In the genomic region with DNA sequence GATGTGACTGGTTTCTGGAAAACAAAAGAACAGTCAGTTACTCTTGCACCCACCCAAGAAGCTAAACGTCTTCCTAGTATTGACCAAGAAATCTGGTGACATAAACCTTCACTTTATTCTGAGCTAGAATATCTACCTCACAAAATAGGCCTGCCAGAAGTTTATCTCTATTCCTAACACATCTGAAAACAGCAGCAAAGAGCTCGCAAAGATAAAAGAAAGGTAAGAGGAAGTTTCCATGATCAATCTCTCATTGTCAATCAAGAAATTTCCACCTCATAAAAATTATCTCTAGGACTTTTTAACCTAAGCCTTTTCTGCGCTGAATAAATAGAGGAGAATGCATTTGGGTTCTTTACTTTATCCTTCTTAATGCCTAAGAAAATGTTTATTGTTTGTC, we compare ENCODE assay signal across 25 cellular contexts.
"Had no signal": no experiment of that assay in that cellular context is flagged by ENCODE, and none has a peak within 500 bp of the region (broad histone marks: within the 10 kb centered on the region; RNA-seq: fewer than 3 reads in every experiment).

No MANE protein-coding gene starts in this region.

- H3K27ac Mint-ChIP-seq: dendritic cell treated with granulocyte-macrophage colony-stimulating factor and Interleukin-4, amounts not matched to agents 40 ng/mL and 50 ng/mL, for 4 days; effector memory CD8-positive, alpha-beta T cell; endodermal cell; immature natural killer cell; mesothelial cell of epicardium; naive B cell had no signal

- H3K4me1 Mint-ChIP-seq: immature natural killer cell, naive B cell had no signal

- H3K4me3 Mint-ChIP-seq: dendritic cell treated with granulocyte-macrophage colony-stimulating factor and Interleukin-4, amounts not matched to agents 40 ng/mL and 50 ng/mL, for 4 days; effector memory CD8-positive, alpha-beta T cell; endodermal cell; immature natural killer cell; mesothelial cell of epicardium; naive B cell had no signal

- H3K27ac ChIP-seq: colonic mucosa, epithelial cell of prostate, esophagus muscularis mucosa, foreskin keratinocyte, gastroesophageal sphincter, heart left ventricle, hepatocyte, left ventricle myocardium inferior, lower lobe of right lung had no signal

- ATAC-seq: effector memory CD8-positive, alpha-beta T cell; gastroesophageal sphincter; heart left ventricle; left colon; left lobe of liver; lower lobe of right lung; mucosa of descending colon had no signal

- H3K9me3 Mint-ChIP-seq: dendritic cell treated with granulocyte-macrophage colony-stimulating factor and Interleukin-4, amounts not matched to agents 40 ng/mL and 50 ng/mL, for 4 days; effector memory CD8-positive, alpha-beta T cell; endodermal cell; mesothelial cell of epicardium had no signal

- DNase-seq: colonic mucosa; cortex of kidney; effector CD8-positive, alpha-beta T cell; effector memory CD8-positive, alpha-beta T cell; endodermal cell; foreskin keratinocyte; heart left ventricle; hypothalamus; immature natural killer cell; islet precursor cell; kidney; kidney glomerular epithelial cell; left colon; left ventricle myocardium inferior; lower lobe of right lung; mesenchymal stem cell; mucosa of descending colon; naive B cell had no signal

- H3K27me3 Mint-ChIP-seq: dendritic cell treated with granulocyte-macrophage colony-stimulating factor and Interleukin-4, amounts not matched to agents 40 ng/mL and 50 ng/mL, for 4 days had no signal

- H3K36me3 Mint-ChIP-seq: immature natural killer cell, mesothelial cell of epicardium, naive B cell had no signal
